Comparison of ENCODE assay signal across 1 cellular context in the genomic region with DNA sequence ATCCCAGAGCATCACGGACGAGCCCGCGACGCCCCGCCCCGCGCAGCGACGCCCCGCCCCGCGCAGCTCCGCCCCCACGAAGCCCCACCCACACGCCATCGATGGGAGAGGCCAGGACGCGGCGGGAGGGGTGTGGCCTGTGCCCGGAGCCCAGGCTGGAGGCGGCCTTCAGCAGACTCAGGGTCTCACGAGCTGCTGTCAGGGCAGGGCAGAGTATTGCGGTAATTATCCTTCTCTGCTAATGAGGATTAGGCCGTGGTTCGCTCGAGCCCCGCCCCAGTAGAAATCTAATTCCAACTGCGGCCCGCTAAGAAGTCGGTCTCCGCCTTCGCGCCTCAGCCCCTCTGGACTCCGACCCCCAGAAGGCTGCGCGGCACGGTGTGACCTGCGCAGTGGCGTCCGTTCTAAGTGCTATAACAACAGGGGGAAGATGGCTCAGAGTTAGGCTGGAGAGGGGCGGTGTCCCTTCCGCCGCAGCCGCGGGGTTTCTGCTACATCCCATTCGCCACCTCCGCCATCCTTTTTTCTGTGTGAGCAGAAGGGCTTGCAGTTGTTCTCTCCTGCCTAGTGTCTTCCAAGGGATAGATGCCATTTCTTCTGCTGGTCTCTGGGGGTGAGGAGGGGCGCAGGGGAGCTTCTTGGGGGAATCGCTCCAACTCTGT.
TF ChIP-seq lines count a peak whose summit lies in the region.

No MANE protein-coding gene starts in this region.

TF ChIP-seq in HepG2, 621 proteins besides CTCF, POLR2A, EP300 and RAD21 (continued from another document and continues in another):
- TF ChIP-seq, protein P1, sequence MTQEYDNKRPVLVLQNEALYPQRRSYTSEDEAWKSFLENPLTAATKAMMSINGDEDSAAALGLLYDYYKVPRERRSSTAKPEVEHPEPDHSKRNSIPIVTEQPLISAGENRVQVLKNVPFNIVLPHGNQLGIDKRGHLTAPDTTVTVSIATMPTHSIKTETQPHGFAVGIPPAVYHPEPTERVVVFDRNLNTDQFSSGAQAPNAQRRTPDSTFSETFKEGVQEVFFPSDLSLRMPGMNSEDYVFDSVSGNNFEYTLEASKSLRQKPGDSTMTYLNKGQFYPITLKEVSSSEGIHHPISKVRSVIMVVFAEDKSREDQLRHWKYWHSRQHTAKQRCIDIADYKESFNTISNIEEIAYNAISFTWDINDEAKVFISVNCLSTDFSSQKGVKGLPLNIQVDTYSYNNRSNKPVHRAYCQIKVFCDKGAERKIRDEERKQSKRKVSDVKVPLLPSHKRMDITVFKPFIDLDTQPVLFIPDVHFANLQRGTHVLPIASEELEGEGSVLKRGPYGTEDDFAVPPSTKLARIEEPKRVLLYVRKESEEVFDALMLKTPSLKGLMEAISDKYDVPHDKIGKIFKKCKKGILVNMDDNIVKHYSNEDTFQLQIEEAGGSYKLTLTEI (CRISPR knock-in tag; conservative IDR thresholded peaks at IDR 0.05) = no peak
- TF ChIP-seq, protein P2, sequence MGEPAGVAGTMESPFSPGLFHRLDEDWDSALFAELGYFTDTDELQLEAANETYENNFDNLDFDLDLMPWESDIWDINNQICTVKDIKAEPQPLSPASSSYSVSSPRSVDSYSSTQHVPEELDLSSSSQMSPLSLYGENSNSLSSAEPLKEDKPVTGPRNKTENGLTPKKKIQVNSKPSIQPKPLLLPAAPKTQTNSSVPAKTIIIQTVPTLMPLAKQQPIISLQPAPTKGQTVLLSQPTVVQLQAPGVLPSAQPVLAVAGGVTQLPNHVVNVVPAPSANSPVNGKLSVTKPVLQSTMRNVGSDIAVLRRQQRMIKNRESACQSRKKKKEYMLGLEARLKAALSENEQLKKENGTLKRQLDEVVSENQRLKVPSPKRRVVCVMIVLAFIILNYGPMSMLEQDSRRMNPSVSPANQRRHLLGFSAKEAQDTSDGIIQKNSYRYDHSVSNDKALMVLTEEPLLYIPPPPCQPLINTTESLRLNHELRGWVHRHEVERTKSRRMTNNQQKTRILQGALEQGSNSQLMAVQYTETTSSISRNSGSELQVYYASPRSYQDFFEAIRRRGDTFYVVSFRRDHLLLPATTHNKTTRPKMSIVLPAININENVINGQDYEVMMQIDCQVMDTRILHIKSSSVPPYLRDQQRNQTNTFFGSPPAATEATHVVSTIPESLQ (CRISPR knock-in tag; conservative IDR thresholded peaks at IDR 0.05) = 0 out of 2 replicates have a peak, but pooled peaks have one; percentile 62
- peak; percentile 33; the same call in 1 of the 2 replicates for TF ChIP-seq ZNF317 (CRISPR knock-in tag; IDR thresholded peaks at IDR 0.05)
- no peak for TF ChIP-seq HOXD1 (CRISPR knock-in tag; IDR thresholded peaks at IDR 0.05)
- TF ChIP-seq NRL (CRISPR knock-in tag; IDR thresholded peaks at IDR 0.05; ENCODE audit: borderline replicate concordance) = peak; percentile 62; the same call in 1 of the 2 replicates
- no peak for TF ChIP-seq ATAD3A (CRISPR knock-in tag; IDR thresholded peaks at IDR 0.05)
- peak; percentile 43; the same call in 1 of the 2 replicates for TF ChIP-seq ZFP90 (CRISPR knock-in tag; IDR thresholded peaks at IDR 0.05; ENCODE audit: borderline replicate concordance)
- TF ChIP-seq MED13 (CRISPR knock-in tag; IDR thresholded peaks at IDR 0.05) = no peak
- TF ChIP-seq, protein P3, sequence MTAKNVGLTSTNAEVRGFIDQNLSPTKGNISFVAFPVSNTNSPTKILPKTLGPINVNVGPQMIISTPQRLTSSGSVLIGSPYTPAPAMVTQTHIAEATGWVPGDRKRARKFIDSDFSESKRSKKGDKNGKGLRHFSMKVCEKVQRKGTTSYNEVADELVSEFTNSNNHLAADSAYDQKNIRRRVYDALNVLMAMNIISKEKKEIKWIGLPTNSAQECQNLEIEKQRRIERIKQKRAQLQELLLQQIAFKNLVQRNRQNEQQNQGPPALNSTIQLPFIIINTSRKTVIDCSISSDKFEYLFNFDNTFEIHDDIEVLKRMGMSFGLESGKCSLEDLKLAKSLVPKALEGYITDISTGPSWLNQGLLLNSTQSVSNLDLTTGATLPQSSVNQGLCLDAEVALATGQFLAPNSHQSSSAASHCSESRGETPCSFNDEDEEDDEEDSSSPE (CRISPR knock-in tag; IDR thresholded peaks at IDR 0.05) = no peak
- peak; percentile 73; the same call in 1 of the 2 replicates for TF ChIP-seq SRY (CRISPR knock-in tag; IDR thresholded peaks at IDR 0.05)
- peak; percentile 77 for TF ChIP-seq HCFC1 (IDR thresholded peaks at IDR 0.05; ENCODE audit: low read depth, low read length)
- no peak for TF ChIP-seq ZFP62 (CRISPR knock-in tag; IDR thresholded peaks at IDR 0.05)
- peak; percentile 61 for TF ChIP-seq NR2C2 (CRISPR knock-in tag; IDR thresholded peaks at IDR 0.05; ENCODE audit: borderline replicate concordance)
- peak; percentile 34; the same call in 1 of the 2 replicates for TF ChIP-seq ARNTL (CRISPR knock-in tag; IDR thresholded peaks at IDR 0.05)
- TF ChIP-seq SIN3B (IDR thresholded peaks at IDR 0.05; ENCODE audit: low read length) = no peak
- 0 out of 2 replicates have a peak, but pooled peaks have one; percentile 15 for TF ChIP-seq GFI1 (CRISPR knock-in tag; IDR thresholded peaks at IDR 0.05; ENCODE audit: borderline replicate concordance)
- TF ChIP-seq ZNF496 (CRISPR knock-in tag; IDR thresholded peaks at IDR 0.05; ENCODE audit: insufficient replicate concordance) = no peak
- TF ChIP-seq GABPA (IDR thresholded peaks at IDR 0.05; ENCODE audit: low read depth, low read length) = no peak
- TF ChIP-seq GABPA (CRISPR knock-in tag; IDR thresholded peaks at IDR 0.05; ENCODE audit: low read depth) = peak; percentile 73
- TF ChIP-seq JARID2 (CRISPR knock-in tag; IDR thresholded peaks at IDR 0.05; ENCODE audit: insufficient replicate concordance) = no peak
- TF ChIP-seq ELF4 (CRISPR knock-in tag; IDR thresholded peaks at IDR 0.05; ENCODE audit: borderline replicate concordance) = peak; percentile 36; the same call in 1 of the 2 replicates
- no peak for TF ChIP-seq EED (CRISPR knock-in tag; IDR thresholded peaks at IDR 0.05)
- TF ChIP-seq ZBTB20 (CRISPR knock-in tag; IDR thresholded peaks at IDR 0.05; ENCODE audit: borderline replicate concordance, low read depth) = peak; percentile 71; the same call in 1 of the 2 replicates
- TF ChIP-seq MTF1 (CRISPR knock-in tag; IDR thresholded peaks at IDR 0.05) = no peak
- TF ChIP-seq PCBP1 (IDR thresholded peaks at IDR 0.05; ENCODE audit: borderline replicate concordance, low read depth, low read length) = no peak
- TF ChIP-seq, protein P4, sequence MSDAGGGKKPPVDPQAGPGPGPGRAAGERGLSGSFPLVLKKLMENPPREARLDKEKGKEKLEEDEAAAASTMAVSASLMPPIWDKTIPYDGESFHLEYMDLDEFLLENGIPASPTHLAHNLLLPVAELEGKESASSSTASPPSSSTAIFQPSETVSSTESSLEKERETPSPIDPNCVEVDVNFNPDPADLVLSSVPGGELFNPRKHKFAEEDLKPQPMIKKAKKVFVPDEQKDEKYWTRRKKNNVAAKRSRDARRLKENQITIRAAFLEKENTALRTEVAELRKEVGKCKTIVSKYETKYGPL (CRISPR knock-in tag; IDR thresholded peaks at IDR 0.05) = no peak
- TF ChIP-seq TP53 (CRISPR knock-in tag; conservative IDR thresholded peaks at IDR 0.05) = no peak
- TF ChIP-seq RARA (CRISPR knock-in tag; IDR thresholded peaks at IDR 0.05) = no peak
- TF ChIP-seq LCORL (IDR thresholded peaks at IDR 0.05) = no peak
- TF ChIP-seq LCORL (CRISPR knock-in tag; IDR thresholded peaks at IDR 0.05) = peak; percentile 34; the same call in 1 of the 2 replicates
- no peak for TF ChIP-seq WIZ (CRISPR knock-in tag; IDR thresholded peaks at IDR 0.05)
- TF ChIP-seq ZBTB8A (CRISPR knock-in tag; IDR thresholded peaks at IDR 0.05; ENCODE audit: borderline replicate concordance, low read depth) = no peak
- TF ChIP-seq SYNCRIP (IDR thresholded peaks at IDR 0.05; ENCODE audit: insufficient read depth, low read depth, low read length) = no peak
- TF ChIP-seq, protein P5, sequence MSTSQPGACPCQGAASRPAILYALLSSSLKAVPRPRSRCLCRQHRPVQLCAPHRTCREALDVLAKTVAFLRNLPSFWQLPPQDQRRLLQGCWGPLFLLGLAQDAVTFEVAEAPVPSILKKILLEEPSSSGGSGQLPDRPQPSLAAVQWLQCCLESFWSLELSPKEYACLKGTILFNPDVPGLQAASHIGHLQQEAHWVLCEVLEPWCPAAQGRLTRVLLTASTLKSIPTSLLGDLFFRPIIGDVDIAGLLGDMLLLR (CRISPR knock-in tag; IDR thresholded peaks at IDR 0.05) = no peak
- TF ChIP-seq, protein P6, sequence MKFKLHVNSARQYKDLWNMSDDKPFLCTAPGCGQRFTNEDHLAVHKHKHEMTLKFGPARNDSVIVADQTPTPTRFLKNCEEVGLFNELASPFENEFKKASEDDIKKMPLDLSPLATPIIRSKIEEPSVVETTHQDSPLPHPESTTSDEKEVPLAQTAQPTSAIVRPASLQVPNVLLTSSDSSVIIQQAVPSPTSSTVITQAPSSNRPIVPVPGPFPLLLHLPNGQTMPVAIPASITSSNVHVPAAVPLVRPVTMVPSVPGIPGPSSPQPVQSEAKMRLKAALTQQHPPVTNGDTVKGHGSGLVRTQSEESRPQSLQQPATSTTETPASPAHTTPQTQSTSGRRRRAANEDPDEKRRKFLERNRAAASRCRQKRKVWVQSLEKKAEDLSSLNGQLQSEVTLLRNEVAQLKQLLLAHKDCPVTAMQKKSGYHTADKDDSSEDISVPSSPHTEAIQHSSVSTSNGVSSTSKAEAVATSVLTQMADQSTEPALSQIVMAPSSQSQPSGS (CRISPR knock-in tag; IDR thresholded peaks at IDR 0.05) = no peak; the same call in 1 of the 2 replicates
- TF ChIP-seq SIN3A (IDR thresholded peaks at IDR 0.05; ENCODE audit: borderline replicate concordance, low read depth, low read length) = 0 out of 2 replicates have a peak, but pooled peaks have one; percentile 72
- TF ChIP-seq ZFP41 (CRISPR knock-in tag; IDR thresholded peaks at IDR 0.05; ENCODE audit: borderline replicate concordance) = 0 out of 2 replicates have a peak, but pooled peaks have one; percentile 23
- TF ChIP-seq HIVEP1 (CRISPR knock-in tag; IDR thresholded peaks at IDR 0.05) = no peak
- no peak for TF ChIP-seq SMYD3 (CRISPR knock-in tag; IDR thresholded peaks at IDR 0.05)
- TF ChIP-seq HDAC6 (IDR thresholded peaks at IDR 0.05; ENCODE audit: low read depth, low read length) = no peak
- TF ChIP-seq, protein P7, sequence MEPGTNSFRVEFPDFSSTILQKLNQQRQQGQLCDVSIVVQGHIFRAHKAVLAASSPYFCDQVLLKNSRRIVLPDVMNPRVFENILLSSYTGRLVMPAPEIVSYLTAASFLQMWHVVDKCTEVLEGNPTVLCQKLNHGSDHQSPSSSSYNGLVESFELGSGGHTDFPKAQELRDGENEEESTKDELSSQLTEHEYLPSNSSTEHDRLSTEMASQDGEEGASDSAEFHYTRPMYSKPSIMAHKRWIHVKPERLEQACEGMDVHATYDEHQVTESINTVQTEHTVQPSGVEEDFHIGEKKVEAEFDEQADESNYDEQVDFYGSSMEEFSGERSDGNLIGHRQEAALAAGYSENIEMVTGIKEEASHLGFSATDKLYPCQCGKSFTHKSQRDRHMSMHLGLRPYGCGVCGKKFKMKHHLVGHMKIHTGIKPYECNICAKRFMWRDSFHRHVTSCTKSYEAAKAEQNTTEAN (CRISPR knock-in tag; conservative IDR thresholded peaks at IDR 0.05) = no peak; the same call in 1 of the 2 replicates
- TF ChIP-seq SOX6 (IDR thresholded peaks at IDR 0.05) = no peak
- peak; percentile 24 for TF ChIP-seq SOX6 (CRISPR knock-in tag; IDR thresholded peaks at IDR 0.05)
- TF ChIP-seq KDM4B (CRISPR knock-in tag; IDR thresholded peaks at IDR 0.05) = no peak
- no peak for TF ChIP-seq KDM5B (CRISPR knock-in tag; IDR thresholded peaks at IDR 0.05; ENCODE audit: borderline replicate concordance)
- TF ChIP-seq YY1 (IDR thresholded peaks at IDR 0.05; ENCODE audit: insufficient read depth, insufficient replicate concordance, low read depth, low read length) = peak; percentile 86
- no peak for TF ChIP-seq POGZ (CRISPR knock-in tag; IDR thresholded peaks at IDR 0.05)
- TF ChIP-seq, protein P8, sequence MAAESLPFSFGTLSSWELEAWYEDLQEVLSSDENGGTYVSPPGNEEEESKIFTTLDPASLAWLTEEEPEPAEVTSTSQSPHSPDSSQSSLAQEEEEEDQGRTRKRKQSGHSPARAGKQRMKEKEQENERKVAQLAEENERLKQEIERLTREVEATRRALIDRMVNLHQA (CRISPR knock-in tag; IDR thresholded peaks at IDR 0.05) = no peak
- no peak for TF ChIP-seq ZNF75D (CRISPR knock-in tag; IDR thresholded peaks at IDR 0.05; ENCODE audit: borderline replicate concordance)
- peak; percentile 52 for TF ChIP-seq SP4 (CRISPR knock-in tag; IDR thresholded peaks at IDR 0.05)
- no peak for TF ChIP-seq SMARCE1 (IDR thresholded peaks at IDR 0.05; ENCODE audit: borderline replicate concordance)
- no peak for TF ChIP-seq ZNF432 (CRISPR knock-in tag; IDR thresholded peaks at IDR 0.05; ENCODE audit: borderline replicate concordance)
- no peak for TF ChIP-seq ZSCAN21 (CRISPR knock-in tag; IDR thresholded peaks at IDR 0.05; ENCODE audit: borderline replicate concordance)
- TF ChIP-seq, protein P9, sequence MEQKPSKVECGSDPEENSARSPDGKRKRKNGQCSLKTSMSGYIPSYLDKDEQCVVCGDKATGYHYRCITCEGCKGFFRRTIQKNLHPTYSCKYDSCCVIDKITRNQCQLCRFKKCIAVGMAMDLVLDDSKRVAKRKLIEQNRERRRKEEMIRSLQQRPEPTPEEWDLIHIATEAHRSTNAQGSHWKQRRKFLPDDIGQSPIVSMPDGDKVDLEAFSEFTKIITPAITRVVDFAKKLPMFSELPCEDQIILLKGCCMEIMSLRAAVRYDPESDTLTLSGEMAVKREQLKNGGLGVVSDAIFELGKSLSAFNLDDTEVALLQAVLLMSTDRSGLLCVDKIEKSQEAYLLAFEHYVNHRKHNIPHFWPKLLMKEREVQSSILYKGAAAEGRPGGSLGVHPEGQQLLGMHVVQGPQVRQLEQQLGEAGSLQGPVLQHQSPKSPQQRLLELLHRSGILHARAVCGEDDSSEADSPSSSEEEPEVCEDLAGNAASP (CRISPR knock-in tag; IDR thresholded peaks at IDR 0.05; ENCODE audit: borderline replicate concordance) = no peak
- TF ChIP-seq ZNF788 (CRISPR knock-in tag; IDR thresholded peaks at IDR 0.05; ENCODE audit: borderline replicate concordance) = no peak; the same call in 1 of the 2 replicates
- TF ChIP-seq POLR2AphosphoS5 (IDR thresholded peaks at IDR 0.05; ENCODE audit: low read depth, low read length) = peak; percentile 64
